ENCODE assay signal across 26 cellular contexts in the genomic region with DNA sequence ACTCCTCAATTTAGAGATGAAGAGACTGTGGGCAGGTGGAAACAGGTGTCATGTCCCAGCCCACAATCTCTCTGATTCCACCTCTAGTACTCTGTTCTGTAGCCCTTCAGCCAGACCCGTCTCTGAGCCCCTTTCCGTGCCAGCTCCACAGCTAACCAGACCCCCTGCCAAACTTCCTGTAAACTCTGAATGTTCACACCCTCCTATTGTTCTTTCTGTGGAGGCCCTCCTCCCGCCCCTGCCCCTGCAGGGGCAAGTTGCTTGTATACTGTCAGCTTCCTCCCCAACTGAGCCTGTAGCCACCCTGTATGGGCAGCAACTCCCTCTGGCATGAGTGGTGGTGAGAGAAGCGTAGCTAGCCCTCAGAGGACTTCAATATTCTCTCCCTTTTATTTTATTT.
"Had no signal": no experiment of that assay in that cellular context is flagged by ENCODE, and none has a peak within 500 bp of the region (broad histone marks: within the 10 kb centered on the region; RNA-seq: fewer than 3 reads in every experiment).

No MANE protein-coding gene starts in this region.

- H3K36me3 ChIP-seq: left lung, lower lobe of right lung, ovary, right atrium auricular region, right lobe of liver, tibial nerve, uterus had no signal

- H3K4me3 ChIP-seq: left lung, lower lobe of right lung, ovary, right atrium auricular region, right lobe of liver, smooth muscle cell, tibial nerve, uterus had no signal

- H3K9me3 ChIP-seq: left lung, lower lobe of right lung, ovary, right atrium auricular region, right lobe of liver, tibial nerve, uterus had no signal

- H3K27me3 ChIP-seq: left lung, ovary, right atrium auricular region, right lobe of liver, tibial nerve, uterus had no signal

- H3K9me3 Mint-ChIP-seq: type B pancreatic cell had no signal

- H3K4me1 ChIP-seq: left lung, lower lobe of right lung, right atrium auricular region, right lobe of liver, tibial nerve, uterus had no signal

- H3K27ac Mint-ChIP-seq: immature natural killer cell; mesothelial cell of epicardium; naive B cell; natural killer cell treated with Interleukin-12 subunit alpha and Interleukin-12 subunit beta and Interleukin-15 and Interleukin-18, amount 100 ng/mL, for 72 hours; progenitor cell of endocrine pancreas; stimulated activated memory B cell treated with anti-CD40 and anti-IgM and Interleukin-4, amounts not matched to agents 10 μg/mL and 1 μg/mL and 100 μg/mL, for 72 hours; type B pancreatic cell had no signal

- H3K27me3 Mint-ChIP-seq: naive B cell; stimulated activated memory B cell treated with anti-CD40 and anti-IgM and Interleukin-4, amounts not matched to agents 10 μg/mL and 1 μg/mL and 100 μg/mL, for 72 hours; type B pancreatic cell had no signal

- H3K4me3 Mint-ChIP-seq: immature natural killer cell; mesothelial cell of epicardium; naive B cell; natural killer cell treated with Interleukin-12 subunit alpha and Interleukin-12 subunit beta and Interleukin-15 and Interleukin-18, amount 100 ng/mL, for 72 hours; stimulated activated memory B cell treated with anti-CD40 and anti-IgM and Interleukin-4, amounts not matched to agents 10 μg/mL and 1 μg/mL and 100 μg/mL, for 72 hours; stimulated activated naive CD8-positive, alpha-beta T cell treated with anti-CD3 and anti-CD28 coated beads, Interleukin-15, amount 100 ng/mL, for 72 hours; type B pancreatic cell had no signal

- H3K4me1 Mint-ChIP-seq: immature natural killer cell; mesothelial cell of epicardium; naive B cell; stimulated activated memory B cell treated with anti-CD40 and anti-IgM and Interleukin-4, amounts not matched to agents 10 μg/mL and 1 μg/mL and 100 μg/mL, for 72 hours; stimulated activated naive CD8-positive, alpha-beta T cell treated with anti-CD3 and anti-CD28 coated beads, Interleukin-15, amount 100 ng/mL, for 72 hours had no signal

- ATAC-seq: left colon; left lung; lower lobe of right lung; right lobe of liver; stimulated activated memory B cell treated with anti-CD40 and anti-IgM and Interleukin-4, amounts not matched to agents 10 μg/mL and 1 μg/mL and 100 μg/mL, for 72 hours; stimulated activated naive CD8-positive, alpha-beta T cell treated with anti-CD3 and anti-CD28 coated beads, Interleukin-15, amount 100 ng/mL, for 72 hours had no signal

- DNase-seq: immature natural killer cell; kidney; left colon; left lung; lower lobe of right lung; mammary epithelial cell; mesenchymal stem cell; naive B cell; ovary; right lobe of liver; stimulated activated CD4-positive, alpha-beta T cell treated with anti-CD3 and anti-CD28 coated beads, Interleukin-1b, Interleukin-23, amount 100 ng/mL, for 48 hours; stimulated activated CD4-positive, alpha-beta T cell treated with anti-CD3 and anti-CD28 coated beads, Interleukin-2, amount 100 ng/mL, for 48 hours; stimulated activated CD4-positive, alpha-beta T cell treated with anti-CD3 and anti-CD28 coated beads, Interleukin-4, amount 100 ng/mL, for 4 hours; stimulated activated CD8-positive, alpha-beta memory T cell treated with anti-CD3 and anti-CD28 coated beads, Interleukin-4, amount 100 ng/mL, for 48 hours; stimulated activated naive CD4-positive, alpha-beta T cell treated with Interleukin-2 at 50 U/mL for 16 hours; stimulated activated naive CD8-positive, alpha-beta T cell treated with anti-CD3 and anti-CD28 coated beads, Interleukin-15, amount 100 ng/mL, for 72 hours; substantia nigra; uterus had no signal

- H3K27ac ChIP-seq: left lung, lower lobe of right lung, ovary, right atrium auricular region, right lobe of liver, tibial nerve, uterus had no signal

- H3K36me3 Mint-ChIP-seq: immature natural killer cell; mesothelial cell of epicardium; naive B cell; natural killer cell treated with Interleukin-12 subunit alpha and Interleukin-12 subunit beta and Interleukin-15 and Interleukin-18, amount 100 ng/mL, for 72 hours; stimulated activated memory B cell treated with anti-CD40 and anti-IgM and Interleukin-4, amounts not matched to agents 10 μg/mL and 1 μg/mL and 100 μg/mL, for 72 hours; type B pancreatic cell had no signal
